In genomic region chr5:67204821-67205220, GRCh38 we compare ENCODE assay signal across 14 cellular contexts. TPM values are rescaled to one million over a fixed set of nuclear protein-coding genes. Genes with fewer than 3 reads are reported as not detected.
A peak's percentile ranks its signal among the peaks of the same experiment; 100 is the strongest.
DNase-seq lines count a peak whose midpoint lies in the region; ATAC-seq and TF ChIP-seq lines count a peak whose summit lies in the region.
"Had no signal": no experiment of that assay in that cellular context is flagged by ENCODE, and none has a peak within 500 bp of the region (broad histone marks: within the 10 kb centered on the region; RNA-seq: fewer than 3 reads in every experiment).

No MANE protein-coding gene starts in this region.

- H3K36me3 Mint-ChIP-seq in activated naive CD8-positive, alpha-beta T cell treated with anti-CD3 and anti-CD28 coated beads for 36 hours = peaks cover 7% of the 10 kb centered on the region
- no peaks in the 10 kb centered on the region for H3K36me3 Mint-ChIP-seq in osteocyte (ENCODE audit: unreplicated experiment)

- H3K27ac ChIP-seq in KOPT-K1 (ENCODE audit: low read depth, low read length, poor library complexity, severe bottlenecking) = peak overlapping the region; percentile 94
- H3K27ac ChIP-seq: brain microvascular endothelial cell had no signal

- H3K27ac Mint-ChIP-seq in activated naive CD8-positive, alpha-beta T cell treated with anti-CD3 and anti-CD28 coated beads for 36 hours = peak overlapping the region; percentile 12
- H3K27ac Mint-ChIP-seq in osteocyte (ENCODE audit: unreplicated experiment) = no peak overlapping the region

- peaks cover 75% of the 10 kb centered on the region for H3K4me1 Mint-ChIP-seq in activated naive CD8-positive, alpha-beta T cell treated with anti-CD3 and anti-CD28 coated beads for 36 hours
- peaks cover 2% of the 10 kb centered on the region for H3K4me1 Mint-ChIP-seq in osteocyte (ENCODE audit: unreplicated experiment)

- peaks cover 3% of the 10 kb centered on the region for H3K9me3 Mint-ChIP-seq in activated naive CD8-positive, alpha-beta T cell treated with anti-CD3 and anti-CD28 coated beads for 36 hours
- H3K9me3 Mint-ChIP-seq in osteocyte (ENCODE audit: unreplicated experiment) = peaks cover 4% of the 10 kb centered on the region

- DNase-seq in NOMO-1 (lab: John Stamatoyannopoulos, UW; ENCODE audit: unreplicated experiment in 2 of 2) (peak; percentile 35 to 55), NOMO-1 treated with dmso at 0.1 percent for 144 hours (lab: John Stamatoyannopoulos, UW; ENCODE audit: unreplicated experiment) (no peak), osteocyte (ENCODE audit: extremely low spot score, unreplicated experiment) (peak; percentile 13), NCI-H2107 (lab: John Stamatoyannopoulos, UW) (no peak)
- no peak for DNase-seq in activated naive CD8-positive, alpha-beta T cell treated with anti-CD3 and anti-CD28 coated beads for 36 hours
- DNase-seq in stimulated activated CD4-positive, alpha-beta T cell treated with anti-CD3 and anti-CD28 coated beads, Interleukin-4, amount 100 ng/mL, for 24 hours = no peak
- DNase-seq: activated effector memory CD4-positive, alpha-beta T cell treated with Interleukin-2 at 50 U/mL for 16 hours; brain microvascular endothelial cell; GF-D8; NCI-H2029 treated with DMSO at 0.1 percent for 48 hours; posterior cingulate gyrus; substantia nigra had no signal

- TF ChIP-seq CTCF in osteocyte (IDR thresholded peaks at IDR 0.05) = no peak

- H3K36me3 ChIP-seq in KOPT-K1 (ENCODE audit: insufficient read depth, low read length) = no peaks in the 10 kb centered on the region
- H3K36me3 ChIP-seq: brain microvascular endothelial cell had no signal

- H3K27me3 Mint-ChIP-seq in activated naive CD8-positive, alpha-beta T cell treated with anti-CD3 and anti-CD28 coated beads for 36 hours = no peaks in the 10 kb centered on the region
- peaks cover 14% of the 10 kb centered on the region for H3K27me3 Mint-ChIP-seq in osteocyte (ENCODE audit: unreplicated experiment)

- no peak for ATAC-seq in GM19351 (IDR thresholded peaks at IDR 0.05; ENCODE audit: unreplicated experiment)

- H3K9me3 ChIP-seq in KOPT-K1 (ENCODE audit: insufficient read depth, low read length, poor library complexity, severe bottlenecking) = no peaks in the 10 kb centered on the region

- no peak overlapping the region for H3K4me3 Mint-ChIP-seq in activated naive CD8-positive, alpha-beta T cell treated with anti-CD3 and anti-CD28 coated beads for 36 hours
- no peak overlapping the region for H3K4me3 Mint-ChIP-seq in osteocyte (ENCODE audit: unreplicated experiment)

RNA-seq across cellular contexts. Expression of gene CD180, which starts 8.2 kb away (rescaled TPM):
- total RNA-seq in activated naive CD8-positive, alpha-beta T cell treated with anti-CD3 and anti-CD28 coated beads for 36 hours = under 1 TPM in 1 of 2 experiments, not detected in 1; 0.04 TPM
- not detected in 2 replicates for total RNA-seq in osteocyte

Comparison
In these comparisons a context has a peak if more than half of its experiments do, and no peak if none do; other contexts are left out.
1. DNase-seq: peak in NOMO-1 (2 of 2) and osteocyte (single experiment); none in NOMO-1 treated with dmso at 0.1 percent for 144 hours (single experiment), activated naive CD8-positive, alpha-beta T cell treated with anti-CD3 and anti-CD28 coated beads for 36 hours (single experiment), stimulated activated CD4-positive, alpha-beta T cell treated with anti-CD3 and anti-CD28 coated beads, Interleukin-4, amount 100 ng/mL, for 24 hours (single experiment) and NCI-H2107 (single experiment).